Comparison of ENCODE assay signal across 15 cellular contexts in genomic region chr1:80064524-80064923, GRCh38.
DNase-seq lines count a peak whose midpoint lies in the region; ATAC-seq lines count a peak whose summit lies in the region.
"Had no signal": no experiment of that assay in that cellular context is flagged by ENCODE, and none has a peak within 500 bp of the region (broad histone marks: within the 10 kb centered on the region; RNA-seq: fewer than 3 reads in every experiment).

No MANE protein-coding gene starts in this region.

- no peaks in the 10 kb centered on the region for H3K36me3 Mint-ChIP-seq in activated T-cell treated with anti-CD3 and anti-CD28 coated beads, Interleukin-2, amount 50 U/mL, for 4 hours (ENCODE audit: insufficient read depth)

- no peaks in the 10 kb centered on the region for H3K4me1 Mint-ChIP-seq in activated T-cell treated with anti-CD3 and anti-CD28 coated beads, Interleukin-2, amount 50 U/mL, for 4 hours (ENCODE audit: low read depth)
- H3K4me1 Mint-ChIP-seq: B cell had no signal

- DNase-seq in ELR (ENCODE audit: low read depth) (peak; percentile 66), NCI-H226 (peak; percentile 55), amniotic epithelial cell (ENCODE audit: low read depth) (peak; percentile 23), iris pigment epithelial cell (ENCODE audit: low read depth) (peak; percentile 3), NCI-H2227 treated with DMSO at 0.1 percent for 48 hours (lab: John Stamatoyannopoulos, UW) (no peak), NCI-H128 (lab: John Stamatoyannopoulos, UW; ENCODE audit: unreplicated experiment) (no peak), NCI-H2171 (lab: John Stamatoyannopoulos, UW) (no peak)
- no peak for DNase-seq in activated T-cell treated with anti-CD3 and anti-CD28 coated beads, Interleukin-2, amount 50 U/mL, for 4 hours
- DNase-seq: ACHN; CD4-positive, alpha-beta T cell; NCI-H1694; NCI-H82; RPMI8226; T-helper 1 cell had no signal

- ATAC-seq in activated T-cell treated with anti-CD3 and anti-CD28 coated beads, Interleukin-2, amount 50 U/mL, for 4 hours = no peak

- peaks cover 3% of the 10 kb centered on the region for H3K9me3 Mint-ChIP-seq in activated T-cell treated with anti-CD3 and anti-CD28 coated beads, Interleukin-2, amount 50 U/mL, for 4 hours

- H3K4me3 Mint-ChIP-seq in activated T-cell treated with anti-CD3 and anti-CD28 coated beads, Interleukin-2, amount 50 U/mL, for 4 hours = no peak overlapping the region
- H3K4me3 Mint-ChIP-seq: B cell; CD4-positive, alpha-beta T cell had no signal

- H3K27me3 Mint-ChIP-seq in activated T-cell treated with anti-CD3 and anti-CD28 coated beads, Interleukin-2, amount 50 U/mL, for 4 hours (ENCODE audit: low read depth) = no peaks in the 10 kb centered on the region
- H3K27me3 Mint-ChIP-seq: B cell; CD4-positive, alpha-beta T cell had no signal

Comparison
In these comparisons a context has a peak if more than half of its experiments do, and no peak if none do; other contexts are left out.
1. DNase-seq: peak in ELR (single experiment), NCI-H226 (single experiment), amniotic epithelial cell (single experiment) and iris pigment epithelial cell (single experiment); none in NCI-H2227 treated with DMSO at 0.1 percent for 48 hours (single experiment), activated T-cell treated with anti-CD3 and anti-CD28 coated beads, Interleukin-2, amount 50 U/mL, for 4 hours (single experiment), NCI-H128 (single experiment) and NCI-H2171 (single experiment).